Comparison of ENCODE assay signal across 6 cellular contexts in genomic region chr18:78828131-78828530, GRCh38.
"Had no signal": no experiment of that assay in that cellular context is flagged by ENCODE, and none has a peak within 500 bp of the region (broad histone marks: within the 10 kb centered on the region; RNA-seq: fewer than 3 reads in every experiment).

No MANE protein-coding gene starts in this region.

- H2AFZ ChIP-seq: GM23248 had no signal

- H3K9ac ChIP-seq: GM23248 had no signal

- H3K27ac ChIP-seq: GM23248 had no signal

- ATAC-seq: K562 had no signal

- H3K4me3 ChIP-seq: GM23248, K562 had no signal

- DNase-seq: GM23248, GOT3, HCEC 1CT, IMR-90, KG1 had no signal
